Comparison of ENCODE assay signal across 8 cellular contexts in the genomic region with DNA sequence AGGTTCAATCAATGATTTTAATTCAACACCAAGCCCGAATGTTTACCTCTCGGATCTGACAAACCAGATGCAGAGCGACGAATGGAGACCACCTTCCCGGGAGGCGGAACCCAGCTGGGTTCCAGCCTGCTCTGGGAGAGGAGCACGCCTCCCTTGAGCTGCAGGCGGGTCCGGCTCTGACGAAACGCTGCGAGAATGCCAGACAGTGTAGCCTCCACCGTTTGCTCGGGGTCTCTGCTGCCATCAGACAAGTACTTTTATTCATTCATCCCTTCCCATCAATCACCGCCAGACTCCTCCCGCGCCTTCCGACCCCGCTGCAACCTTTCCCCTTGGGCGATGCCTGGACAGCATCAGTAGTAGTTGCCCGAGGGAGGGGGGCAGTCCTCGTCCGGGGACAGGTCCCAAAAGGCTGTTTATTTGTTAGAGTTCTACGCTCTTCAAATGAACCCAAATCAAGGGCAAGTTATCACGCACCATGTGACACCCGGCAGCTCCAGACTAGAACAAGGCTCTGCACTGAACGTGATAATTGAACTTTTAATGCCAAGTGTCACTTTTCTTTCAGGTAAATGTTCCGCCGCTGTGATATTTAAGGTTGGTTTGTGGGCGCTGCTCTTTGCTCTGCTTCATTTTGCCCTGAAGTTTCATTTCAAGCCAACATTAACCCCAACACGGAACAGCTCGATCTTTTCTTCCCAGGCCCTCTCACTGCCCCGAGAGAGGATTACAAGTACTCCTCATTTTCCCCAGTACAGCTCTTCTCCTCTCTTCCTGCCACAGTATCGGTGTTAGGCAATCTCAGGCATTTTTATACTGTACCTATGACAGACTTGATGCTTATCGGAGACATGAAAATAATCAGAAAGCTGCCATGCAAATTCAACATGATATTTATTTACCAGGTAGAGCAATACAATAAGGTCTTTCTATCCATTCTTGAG. TPM values are rescaled to one million over a fixed set of nuclear protein-coding genes. Genes with fewer than 3 reads are reported as not detected.
DNase-seq lines count a peak whose midpoint lies in the region; ATAC-seq, FAIRE-seq and TF ChIP-seq lines count a peak whose summit lies in the region.

No MANE protein-coding gene starts in this region.

- no peaks in the 10 kb centered on the region for H3K36me3 Mint-ChIP-seq in activated CD8-positive, alpha-beta T cell treated with anti-CD3 and anti-CD28 coated beads, Interleukin-2, amount 10 ng/mL, durations not matched to agents 7 days and 5 days (ENCODE audit: low read depth)

- peaks cover 15% of the 10 kb centered on the region for H3K27me3 Mint-ChIP-seq in activated CD8-positive, alpha-beta T cell treated with anti-CD3 and anti-CD28 coated beads, Interleukin-2, amount 10 ng/mL, durations not matched to agents 7 days and 5 days (ENCODE audit: low read depth)

- peak overlapping the region; percentile 52 to 83 for H3K27ac ChIP-seq in right atrium auricular region

- H3K9me3 ChIP-seq in right atrium auricular region: no peaks in the 10 kb centered on the region

- peaks cover 0 to 7% of the 10 kb centered on the region in 2 donors for H3K4me1 ChIP-seq in right atrium auricular region

- POLR2A ChIA-PET in activated CD8-positive, alpha-beta T cell treated with anti-CD3 and anti-CD28 coated beads, Interleukin-2, amount 10 ng/mL, durations not matched to agents 7 days and 5 days (lab: Charles Lee): no interaction called here

- no peak for TF ChIP-seq CTCF in right atrium auricular region (IDR thresholded peaks at IDR 0.05)
- TF ChIP-seq CTCF in retinal pigment epithelial cell (conservative IDR thresholded peaks at IDR 0.05; ENCODE audit: low read depth, low read length): no peak

- CTCF ChIA-PET in activated CD8-positive, alpha-beta T cell treated with anti-CD3 and anti-CD28 coated beads, Interleukin-2, amount 10 ng/mL, durations not matched to agents 7 days and 5 days (lab: Charles Lee): no interaction called here

- H3K4me3 ChIP-seq in right atrium auricular region: peak overlapping the region; percentile 59 to 74
- peak overlapping the region; percentile 71 for H3K4me3 ChIP-seq in retinal pigment epithelial cell (ENCODE audit: low read length)

- no peaks in the 10 kb centered on the region for H3K36me3 ChIP-seq in right atrium auricular region

- no peak overlapping the region for H3K27ac Mint-ChIP-seq in activated CD8-positive, alpha-beta T cell treated with anti-CD3 and anti-CD28 coated beads, Interleukin-2, amount 10 ng/mL, durations not matched to agents 7 days and 5 days

- H3K9me3 Mint-ChIP-seq in activated CD8-positive, alpha-beta T cell treated with anti-CD3 and anti-CD28 coated beads, Interleukin-2, amount 10 ng/mL, durations not matched to agents 7 days and 5 days (ENCODE audit: insufficient read depth): no peaks in the 10 kb centered on the region

- peak; percentile 33 for ATAC-seq in activated CD8-positive, alpha-beta T cell treated with anti-CD3 and anti-CD28 coated beads, Interleukin-2, amount 10 ng/mL, durations not matched to agents 7 days and 5 days
- ATAC-seq in HG02973 (IDR thresholded peaks at IDR 0.05; ENCODE audit: unreplicated experiment): no peak

- H3K27me3 ChIP-seq in right atrium auricular region: no peaks in the 10 kb centered on the region

- H3K4me1 Mint-ChIP-seq in activated CD8-positive, alpha-beta T cell treated with anti-CD3 and anti-CD28 coated beads, Interleukin-2, amount 10 ng/mL, durations not matched to agents 7 days and 5 days (ENCODE audit: low read depth): peaks cover 1% of the 10 kb centered on the region

- no peak for FAIRE-seq in urothelium cell line (lab: Jason Lieb, UNC)

- DNase-seq in NCI-H1417 (lab: John Stamatoyannopoulos, UW) (peak in 2 of 3 experiments; percentile 66 to 74), NCI-H1417 treated with DMSO at 0.1 percent for 48 hours (lab: John Stamatoyannopoulos, UW) (no peak), right atrium auricular region (ENCODE audit: low spot score) (peak; percentile 81), retinal pigment epithelial cell (ENCODE audit: low read depth) (no peak), urothelium cell line (ENCODE audit: low spot score) (no peak), SW480 (ENCODE audit: low spot score) (no peak)
- no peak for DNase-seq in activated CD8-positive, alpha-beta T cell treated with anti-CD3 and anti-CD28 coated beads, Interleukin-2, amount 10 ng/mL, durations not matched to agents 7 days and 5 days

- H3K4me3 Mint-ChIP-seq in activated CD8-positive, alpha-beta T cell treated with anti-CD3 and anti-CD28 coated beads, Interleukin-2, amount 10 ng/mL, durations not matched to agents 7 days and 5 days: no peak overlapping the region

RNA-seq across cellular contexts. Expression of gene EDNRB, which starts 1.0 kb away (rescaled TPM):
- not detected for total RNA-seq in activated CD8-positive, alpha-beta T cell treated with anti-CD3 and anti-CD28 coated beads, Interleukin-2, amount 10 ng/mL, durations not matched to agents 7 days and 5 days
- total RNA-seq in right atrium auricular region: 10 to 100 TPM; 52.1 to 68.0 TPM

Comparison
In these comparisons a context has a peak if more than half of its experiments do, and no peak if none do; other contexts are left out.
1. DNase-seq: peak in NCI-H1417 (2 of 3) and right atrium auricular region (single experiment); none in NCI-H1417 treated with DMSO at 0.1 percent for 48 hours (single experiment), activated CD8-positive, alpha-beta T cell treated with anti-CD3 and anti-CD28 coated beads, Interleukin-2, amount 10 ng/mL, durations not matched to agents 7 days and 5 days (single experiment), retinal pigment epithelial cell (single experiment), urothelium cell line (single experiment) and SW480 (single experiment).
2. RNA of gene EDNRB, which starts 1.0 kb away (total RNA-seq): 52.1 to 68.0 TPM in right atrium auricular region; not detected in activated CD8-positive, alpha-beta T cell treated with anti-CD3 and anti-CD28 coated beads, Interleukin-2, amount 10 ng/mL, durations not matched to agents 7 days and 5 days; every median in the first group is over 10 times any median in the second.